Comparison of ENCODE assay signal across 17 cellular contexts in the genomic region with DNA sequence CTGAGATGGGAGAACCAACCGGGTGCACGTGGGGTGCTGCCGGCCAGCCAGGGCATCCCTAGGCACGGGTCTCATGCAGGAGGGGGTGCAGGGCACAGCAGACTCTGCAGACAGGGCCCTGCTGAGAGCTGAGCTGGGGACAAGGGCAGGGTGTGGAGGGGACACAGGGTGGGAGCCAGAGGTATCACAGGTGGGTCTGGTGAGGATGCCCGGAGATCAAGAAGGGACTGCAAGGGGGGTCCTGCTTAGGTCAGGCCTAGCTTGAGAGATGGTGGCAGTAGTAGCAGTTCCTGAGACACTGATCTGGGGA. TPM values are rescaled to one million over a fixed set of nuclear protein-coding genes. Genes with fewer than 3 reads are reported as not detected.
A peak's percentile ranks its signal among the peaks of the same experiment; 100 is the strongest.
DNase-seq lines count a peak whose midpoint lies in the region; ATAC-seq and TF ChIP-seq lines count a peak whose summit lies in the region.
"Had no signal": no experiment of that assay in that cellular context is flagged by ENCODE, and none has a peak within 500 bp of the region (broad histone marks: within the 10 kb centered on the region; RNA-seq: fewer than 3 reads in every experiment).

No MANE protein-coding gene starts in this region.

- H3K27me3 ChIP-seq in left ventricle myocardium inferior (ENCODE audit: low read depth) (peaks cover 29% of the 10 kb centered on the region), suprapubic skin (peaks cover 19% of the 10 kb centered on the region)

- no peak overlapping the region for H3K4me3 ChIP-seq in left ventricle myocardium inferior
- H3K4me3 ChIP-seq in suprapubic skin, result no peak overlapping the region
- H3K4me3 ChIP-seq: BLaER1 treated with 17β-estradiol and CSF1 and Interleukin-3, amounts not matched to agents 10 nM and 100 nM had no signal

- no peaks in the 10 kb centered on the region for H3K4me1 ChIP-seq in left ventricle myocardium inferior
- no peaks in the 10 kb centered on the region for H3K4me1 ChIP-seq in suprapubic skin
- H3K4me1 ChIP-seq: BLaER1 treated with 17β-estradiol and CSF1 and Interleukin-3, amounts not matched to agents 10 nM and 100 nM had no signal

- H3K36me3 ChIP-seq in left ventricle myocardium inferior (no peaks in the 10 kb centered on the region), suprapubic skin (no peaks in the 10 kb centered on the region)
- H3K36me3 ChIP-seq: BLaER1 treated with 17β-estradiol and CSF1 and Interleukin-3, amounts not matched to agents 10 nM and 100 nM had no signal

- intact Hi-C loops in cardiac septum (cut with DNase I) (no loop called here), left ventricle myocardium inferior (cut with micrococcal nuclease) (no loop called here)

- DNase-seq in cardiac septum (ENCODE audit: low spot score) (peak; percentile 63), left ventricle myocardium inferior (no peak), mesenteric fat pad (ENCODE audit: low spot score) (peak; percentile 69), suprapubic skin (ENCODE audit: low spot score in 2 of 2) (peak; percentile 49 to 65), NCI-H2107 (lab: John Stamatoyannopoulos, UW) (no peak)
- DNase-seq: Calu3; CD8-positive, alpha-beta T cell; GF-D8; GOT3; H7; HFFc6 had no signal

- WGBS in suprapubic skin, result 89% methylated on average over 5 of the region's 5 CpGs

- TF ChIP-seq POLR2A in suprapubic skin (IDR thresholded peaks at IDR 0.05), result no peak

- no peak for TF ChIP-seq EP300 in suprapubic skin (IDR thresholded peaks at IDR 0.05)

- no peak for TF ChIP-seq CTCF in left ventricle myocardium inferior (IDR thresholded peaks at IDR 0.05; ENCODE audit: borderline replicate concordance)
- no peak for TF ChIP-seq CTCF in suprapubic skin (IDR thresholded peaks at IDR 0.05)

- ATAC-seq in HG02759 (IDR thresholded peaks at IDR 0.05; ENCODE audit: unreplicated experiment), result no peak
- ATAC-seq: CD8-positive, alpha-beta T cell; HCT116; HepG2 had no signal

- H3K27ac ChIP-seq in left ventricle myocardium inferior (replicated peaks), result no peak overlapping the region
- no peak overlapping the region for H3K27ac ChIP-seq in suprapubic skin
- H3K27ac ChIP-seq: BLaER1 treated with 17β-estradiol and CSF1 and Interleukin-3, amounts not matched to agents 10 nM and 100 nM had no signal

- H3K9me3 ChIP-seq in left ventricle myocardium inferior (replicated peaks) (no peaks in the 10 kb centered on the region), suprapubic skin (no peaks in the 10 kb centered on the region)

RNA-seq across cellular contexts. Expression of gene PRR23E, which starts 39.5 kb away (rescaled TPM):
- not detected for total RNA-seq in cardiac septum
- not detected for total RNA-seq in left ventricle myocardium inferior
- not detected for total RNA-seq in mesenteric fat pad
- total RNA-seq in suprapubic skin, result not detected
- total RNA-seq: A172; B cell; Calu3; CD8-positive, alpha-beta T cell; H7; HepG2; HFFc6 had no signal

Comparison
In these comparisons a context has a peak if more than half of its experiments do, and no peak if none do; other contexts are left out.
1. DNase-seq: peak in cardiac septum (single experiment), mesenteric fat pad (single experiment) and suprapubic skin (2 of 2); none in left ventricle myocardium inferior (single experiment) and NCI-H2107 (single experiment).